Comparison of ENCODE assay signal across 10 cellular contexts in genomic region chrX:76915836-76916235, GRCh38.
"Had no signal": no experiment of that assay in that cellular context is flagged by ENCODE, and none has a peak within 500 bp of the region (broad histone marks: within the 10 kb centered on the region; RNA-seq: fewer than 3 reads in every experiment).

No MANE protein-coding gene starts in this region.

- H3K4me3 Mint-ChIP-seq: HFFc6, IgD-negative memory B cell had no signal

- DNase-seq: GM23248, GOT3, H7, HFFc6, KBM-7 had no signal

- H3K4me1 Mint-ChIP-seq: IgD-negative memory B cell had no signal

- H3K36me3 Mint-ChIP-seq: IgD-negative memory B cell had no signal

- H3K4me1 ChIP-seq: HAP-1 had no signal

- H3K9me3 ChIP-seq: HAP-1 had no signal

- H3K27ac ChIP-seq: GM23248, HL-60 had no signal

- H3K36me3 ChIP-seq: HAP-1 had no signal

- H3K27ac Mint-ChIP-seq: HFFc6, IgD-negative memory B cell had no signal

- H3K27me3 Mint-ChIP-seq: IgD-negative memory B cell had no signal

- ATAC-seq: HCT116, HepG2 had no signal

- H3K9me3 Mint-ChIP-seq: HFFc6 had no signal

- H3K4me3 ChIP-seq: GM23248, HAP-1 had no signal
